ENCODE assay signal across 29 cellular contexts in the genomic region with DNA sequence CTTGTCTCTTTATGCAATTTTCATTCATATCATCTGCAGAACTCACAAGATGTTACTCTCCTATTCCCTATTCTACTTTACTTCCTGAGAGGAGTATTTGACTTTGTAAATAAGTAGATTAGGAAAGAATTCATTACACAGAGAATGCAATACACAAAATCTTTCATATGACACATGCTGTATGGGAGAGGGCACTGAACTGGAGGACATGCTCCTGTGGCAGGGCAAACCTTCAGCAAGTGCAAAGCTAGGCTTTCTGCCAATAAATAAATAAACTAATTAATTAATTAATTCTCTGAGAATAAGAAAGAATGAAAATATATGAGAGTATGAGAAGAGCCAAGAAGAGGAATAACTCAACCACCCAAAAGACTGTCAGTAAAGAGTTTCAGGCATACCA.
"Had no signal": no experiment of that assay in that cellular context is flagged by ENCODE, and none has a peak within 500 bp of the region (broad histone marks: within the 10 kb centered on the region; RNA-seq: fewer than 3 reads in every experiment).

No MANE protein-coding gene starts in this region.

- H3K27me3 Mint-ChIP-seq: stimulated activated memory B cell treated with anti-CD40 and anti-IgM and Interleukin-4, amounts not matched to agents 10 μg/mL and 1 μg/mL and 100 μg/mL, for 72 hours; stimulated activated naive B cell treated with anti-CD40 and anti-IgM and Interleukin-4, amounts not matched to agents 10 μg/mL and 1 μg/mL and 100 μg/mL, for 72 hours; stimulated activated naive CD8-positive, alpha-beta T cell treated with anti-CD3 and anti-CD28 coated beads, Interleukin-15, amount 100 ng/mL, for 72 hours; stimulated activated naive CD8-positive, alpha-beta T cell treated with anti-CD3 and anti-CD28 coated beads, Interleukin-15, Interleukin-2, amounts not matched to agents 100 ng/mL and 50 ng/mL, for 24 hours; type B pancreatic cell had no signal

- H3K36me3 ChIP-seq: uterus had no signal

- DNase-seq: stimulated activated CD4-positive, alpha-beta T cell treated with anti-CD3 and anti-CD28 coated beads, Interleukin-2, amount 100 ng/mL, for 48 hours; stimulated activated CD4-positive, alpha-beta T cell treated with anti-CD3 and anti-CD28 coated beads, Interleukin-4, amount 100 ng/mL, for 1 hour; stimulated activated CD4-positive, alpha-beta T cell treated with anti-CD3 and anti-CD28 coated beads, Interleukin-4, amount 100 ng/mL, for 24 hours; stimulated activated CD4-positive, alpha-beta T cell treated with anti-CD3 and anti-CD28 coated beads, Interleukin-4, amount 100 ng/mL, for 4 hours; stimulated activated CD8-positive, alpha-beta memory T cell treated with anti-CD3 and anti-CD28 coated beads, Interleukin-4, amount 100 ng/mL, for 48 hours; stimulated activated naive B cell treated with anti-CD40 and anti-IgM and Interleukin-4, amounts not matched to agents 10 μg/mL and 1 μg/mL and 100 μg/mL, for 72 hours; stimulated activated naive CD4-positive, alpha-beta T cell; stimulated activated naive CD4-positive, alpha-beta T cell treated with Interleukin-2 at 50 U/mL for 16 hours; stimulated activated naive CD8-positive, alpha-beta T cell treated with anti-CD3 and anti-CD28 coated beads, Interleukin-15, amount 100 ng/mL, for 72 hours; stimulated activated naive CD8-positive, alpha-beta T cell treated with anti-CD3 and anti-CD28 coated beads, Interleukin-15, Interleukin-2, amounts not matched to agents 100 U/mL and 50 U/mL, for 24 hours; stomach; substantia nigra; testis; thyroid gland; tibial artery; transverse colon; trophoblast cell; upper lobe of left lung; upper lobe of right lung; uterus had no signal

- H3K27ac Mint-ChIP-seq: stimulated activated effector memory CD8-positive, alpha-beta T cell treated with anti-CD3 and anti-CD28 coated beads, Interleukin-12 subunit alpha, Interleukin-12 subunit beta, amount 100 ng/mL, for 72 hours; stimulated activated memory B cell treated with anti-CD40 and anti-IgM and Interleukin-4, amounts not matched to agents 10 μg/mL and 1 μg/mL and 100 μg/mL, for 72 hours; stimulated activated naive B cell treated with anti-CD40 and anti-IgM and Interleukin-4, amounts not matched to agents 10 μg/mL and 1 μg/mL and 100 μg/mL, for 72 hours; stimulated activated naive CD8-positive, alpha-beta T cell treated with anti-CD3 and anti-CD28 coated beads, Interleukin-15, Interleukin-2, amounts not matched to agents 100 ng/mL and 50 ng/mL, for 24 hours; type B pancreatic cell had no signal

- FAIRE-seq: urothelium cell line had no signal

- H3K9me3 Mint-ChIP-seq: stimulated activated effector memory CD8-positive, alpha-beta T cell treated with anti-CD3 and anti-CD28 coated beads, Interleukin-12 subunit alpha, Interleukin-12 subunit beta, amount 100 ng/mL, for 72 hours; stimulated activated memory B cell treated with anti-CD40 and anti-IgM and Interleukin-4, amounts not matched to agents 10 μg/mL and 1 μg/mL and 100 μg/mL, for 72 hours; stimulated activated naive B cell treated with anti-CD40 and anti-IgM and Interleukin-4, amounts not matched to agents 10 μg/mL and 1 μg/mL and 100 μg/mL, for 72 hours; stimulated activated naive CD8-positive, alpha-beta T cell treated with anti-CD3 and anti-CD28 coated beads, Interleukin-15, amount 100 ng/mL, for 72 hours; stimulated activated naive CD8-positive, alpha-beta T cell treated with anti-CD3 and anti-CD28 coated beads, Interleukin-15, Interleukin-2, amounts not matched to agents 100 ng/mL and 50 ng/mL, for 24 hours; type B pancreatic cell had no signal

- H3K27me3 ChIP-seq: stomach, suprapubic skin, testis, thyroid gland, tibial artery, tibial nerve, transverse colon, upper lobe of left lung, upper lobe of right lung, uterus, vagina had no signal

- H3K4me3 ChIP-seq: stomach, suprapubic skin, testis, thoracic aorta, thyroid gland, tibial artery, tibial nerve, transverse colon, upper lobe of left lung, upper lobe of right lung, uterus, vagina had no signal

- H3K9me3 ChIP-seq: stomach, suprapubic skin, testis, thoracic aorta, thyroid gland, tibial artery, tibial nerve, transverse colon, upper lobe of left lung, upper lobe of right lung, uterus, vagina had no signal

- ATAC-seq: stimulated activated effector memory CD8-positive, alpha-beta T cell treated with anti-CD3 and anti-CD28 coated beads, Interleukin-12 subunit alpha, Interleukin-12 subunit beta, amount 100 ng/mL, for 72 hours; stimulated activated memory B cell treated with anti-CD40 and anti-IgM and Interleukin-4, amounts not matched to agents 10 μg/mL and 1 μg/mL and 100 μg/mL, for 72 hours; stimulated activated naive B cell treated with anti-CD40 and anti-IgM and Interleukin-4, amounts not matched to agents 10 μg/mL and 1 μg/mL and 100 μg/mL, for 72 hours; stimulated activated naive CD8-positive, alpha-beta T cell treated with anti-CD3 and anti-CD28 coated beads, Interleukin-15, amount 100 ng/mL, for 72 hours; stimulated activated naive CD8-positive, alpha-beta T cell treated with anti-CD3 and anti-CD28 coated beads, Interleukin-15, Interleukin-2, amounts not matched to agents 100 U/mL and 50 U/mL, for 24 hours; upper lobe of right lung had no signal

- H3K4me3 Mint-ChIP-seq: stimulated activated effector memory CD8-positive, alpha-beta T cell treated with anti-CD3 and anti-CD28 coated beads, Interleukin-12 subunit alpha, Interleukin-12 subunit beta, amount 100 ng/mL, for 72 hours; stimulated activated memory B cell treated with anti-CD40 and anti-IgM and Interleukin-4, amounts not matched to agents 10 μg/mL and 1 μg/mL and 100 μg/mL, for 72 hours; stimulated activated naive B cell treated with anti-CD40 and anti-IgM and Interleukin-4, amounts not matched to agents 10 μg/mL and 1 μg/mL and 100 μg/mL, for 72 hours; stimulated activated naive CD8-positive, alpha-beta T cell treated with anti-CD3 and anti-CD28 coated beads, Interleukin-15, amount 100 ng/mL, for 72 hours; stimulated activated naive CD8-positive, alpha-beta T cell treated with anti-CD3 and anti-CD28 coated beads, Interleukin-15, Interleukin-2, amounts not matched to agents 100 ng/mL and 50 ng/mL, for 24 hours; type B pancreatic cell had no signal

- H3K4me1 Mint-ChIP-seq: stimulated activated effector memory CD8-positive, alpha-beta T cell treated with anti-CD3 and anti-CD28 coated beads, Interleukin-12 subunit alpha, Interleukin-12 subunit beta, amount 100 ng/mL, for 72 hours; stimulated activated naive B cell treated with anti-CD40 and anti-IgM and Interleukin-4, amounts not matched to agents 10 μg/mL and 1 μg/mL and 100 μg/mL, for 72 hours; stimulated activated naive CD8-positive, alpha-beta T cell treated with anti-CD3 and anti-CD28 coated beads, Interleukin-15, amount 100 ng/mL, for 72 hours had no signal

- H3K4me1 ChIP-seq: stomach, suprapubic skin, testis, thyroid gland, tibial artery, tibial nerve, transverse colon, upper lobe of left lung, upper lobe of right lung, uterus, vagina had no signal

- H3K27ac ChIP-seq: stomach, suprapubic skin, testis, thoracic aorta, thyroid gland, tibial artery, tibial nerve, transverse colon, upper lobe of left lung, upper lobe of right lung, uterus, vagina had no signal
